In the genomic region with DNA sequence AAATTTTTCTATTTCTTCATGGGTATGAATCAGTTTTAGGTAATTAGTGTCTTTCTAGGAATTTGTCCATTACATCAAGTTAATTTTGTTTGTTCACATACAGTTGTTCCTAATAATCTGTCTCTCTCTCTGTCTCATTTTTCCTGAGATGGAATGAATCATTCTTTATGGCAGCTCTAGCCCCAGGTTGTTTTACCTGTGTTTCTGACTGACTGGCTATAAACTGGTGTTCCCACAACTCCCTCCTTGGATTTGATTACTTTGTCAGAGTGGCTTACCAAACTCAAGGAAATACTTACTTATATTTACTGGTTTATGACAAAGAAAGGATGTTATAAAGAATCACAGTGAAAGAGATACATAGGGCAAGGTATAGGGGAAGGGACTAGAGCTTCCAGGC, we compare ENCODE assay signal across 19 cellular contexts.
"Had no signal": no experiment of that assay in that cellular context is flagged by ENCODE, and none has a peak within 500 bp of the region (broad histone marks: within the 10 kb centered on the region; RNA-seq: fewer than 3 reads in every experiment).

No MANE protein-coding gene starts in this region.

- H3K4me1 ChIP-seq: esophagus muscularis mucosa, right atrium auricular region, tibial artery, vagina had no signal

- H3K27me3 ChIP-seq: esophagus muscularis mucosa, right atrium auricular region, tibial artery, vagina had no signal

- H3K4me3 ChIP-seq: esophagus muscularis mucosa, lung, right atrium auricular region, tibial artery, vagina had no signal

- H3K9me3 ChIP-seq: esophagus muscularis mucosa, right atrium auricular region, tibial artery, vagina had no signal

- H3K27me3 Mint-ChIP-seq: activated naive CD8-positive, alpha-beta T cell had no signal

- H3K27ac ChIP-seq: esophagus muscularis mucosa, right atrium auricular region, tibial artery, vagina, VCaP had no signal

- H3K4me3 Mint-ChIP-seq: activated naive CD8-positive, alpha-beta T cell; activated T-helper 1 cell treated with anti-CD3 and anti-CD28 coated beads, Interleukin-12 subunit alpha, Interleukin-12 subunit beta, Interleukin-2, Interleukin-4 antibody, amounts not matched to agents 30 ng/mL and 10 ng/mL and 1 ng/mL, durations not matched to agents 14 hours and 24 hours and 36 hours; mesothelial cell of epicardium; nephron progenitor cell; T-helper 1 cell treated with Interleukin-12 subunit alpha and Interleukin-12 subunit beta and Interleukin-4 antibody, amounts not matched to agents 30 μg/mL and 1 μg/mL, for 36 hours had no signal

- H3K9me3 Mint-ChIP-seq: activated T-helper 1 cell treated with anti-CD3 and anti-CD28 coated beads, Interleukin-12 subunit alpha, Interleukin-12 subunit beta, Interleukin-2, Interleukin-4 antibody, amounts not matched to agents 30 ng/mL and 10 ng/mL and 1 ng/mL, durations not matched to agents 14 hours and 24 hours and 36 hours; T-helper 1 cell treated with Interleukin-12 subunit alpha and Interleukin-12 subunit beta and Interleukin-4 antibody, amounts not matched to agents 30 μg/mL and 1 μg/mL, for 36 hours had no signal

- DNase-seq: activated CD4-positive, alpha-beta T cell treated with anti-CD3 and anti-CD28 coated beads for 1 hour; activated CD4-positive, alpha-beta T cell treated with anti-CD3 and anti-CD28 coated beads, Interleukin-2, amount 50 U/mL, for 4 hours; caudate nucleus; nephron progenitor cell; occipital lobe; posterior cingulate gyrus; stimulated activated CD4-positive, alpha-beta T cell treated with anti-CD3 and anti-CD28 coated beads, Interleukin-12 subunit alpha, Interleukin-12 subunit beta, amount 100 ng/mL, for 4 hours; stimulated activated CD4-positive, alpha-beta T cell treated with anti-CD3 and anti-CD28 coated beads, Interleukin-2, amount 100 ng/mL, for 24 hours; stimulated activated naive CD4-positive, alpha-beta T cell treated with Interleukin-2 at 50 U/mL for 16 hours; tibial artery had no signal

- H3K27ac Mint-ChIP-seq: activated naive CD8-positive, alpha-beta T cell; activated T-helper 1 cell treated with anti-CD3 and anti-CD28 coated beads, Interleukin-12 subunit alpha, Interleukin-12 subunit beta, Interleukin-2, Interleukin-4 antibody, amounts not matched to agents 30 ng/mL and 10 ng/mL and 1 ng/mL, durations not matched to agents 14 hours and 24 hours and 36 hours; mesothelial cell of epicardium; nephron progenitor cell; T-helper 1 cell treated with Interleukin-12 subunit alpha and Interleukin-12 subunit beta and Interleukin-4 antibody, amounts not matched to agents 30 μg/mL and 1 μg/mL, for 36 hours had no signal
